ENCODE assay signal across 1 cellular context in genomic region chr3:183400352-183400751, GRCh38.
TF ChIP-seq lines count a peak whose summit lies in the region.

No MANE protein-coding gene starts in this region.

TF ChIP-seq in H1, 55 proteins besides CTCF, POLR2A, EP300 and RAD21:
- TF ChIP-seq EZH2 (IDR thresholded peaks at IDR 0.05; ENCODE audit: low read depth, low read length, severe bottlenecking) (no peak), JUN (IDR thresholded peaks at IDR 0.05; ENCODE audit: low read depth, low read length) (no peak)
